11 cellular contexts compared by ENCODE assay signal in genomic region chr7:93148727-93149126, GRCh38. TPM values are rescaled to one million over a fixed set of nuclear protein-coding genes. Genes with fewer than 3 reads are reported as not detected.
DNase-seq lines count a peak whose midpoint lies in the region; ATAC-seq, FAIRE-seq and TF ChIP-seq lines count a peak whose summit lies in the region.
"Had no signal": no experiment of that assay in that cellular context is flagged by ENCODE, and none has a peak within 500 bp of the region (broad histone marks: within the 10 kb centered on the region; RNA-seq: fewer than 3 reads in every experiment).

No MANE protein-coding gene starts in this region.

- POLR2A ChIA-PET in HepG2 (lab: Yijun Ruan, JAX): no interaction called here

- WGBS in right lobe of liver (ENCODE audit: insufficient coverage, low coverage, low lambda C conversion rate, missing lambda C conversion rate): 52% methylated on average over 3 of the region's 3 CpGs
- 1% methylated on average over 3 of the region's 3 CpGs for WGBS in HepG2 (ENCODE audit: low lambda C conversion rate)

- no peak for ATAC-seq in right lobe of liver
- ATAC-seq in HepG2: no peak
- ATAC-seq in GM21528 (IDR thresholded peaks at IDR 0.05; ENCODE audit: low FRiP score, unreplicated experiment): no peak

- no peak overlapping the region for H3K9ac ChIP-seq in HepG2 (ENCODE audit: insufficient read depth, low read depth, low read length)
- H3K9ac ChIP-seq in mucosa of stomach (ENCODE audit: low read length): peak overlapping the region; percentile 56

- H3K4me1 Mint-ChIP-seq in activated naive CD8-positive, alpha-beta T cell treated with anti-CD3 and anti-CD28 coated beads for 36 hours: peaks cover 24% of the 10 kb centered on the region

- CTCF ChIA-PET in HepG2 (lab: Yijun Ruan, JAX; ENCODE audit: low intra/inter-chr PET ratio, low total read pairs): no interaction called here

- TF ChIP-seq CTCF in right lobe of liver (IDR thresholded peaks at IDR 0.05) (no peak), HepG2 (CRISPR knock-in tag; IDR thresholded peaks at IDR 0.05) (no peak), uterus (IDR thresholded peaks at IDR 0.05) (no peak)

- H3K4me3 Mint-ChIP-seq in activated naive CD8-positive, alpha-beta T cell treated with anti-CD3 and anti-CD28 coated beads for 36 hours: peak overlapping the region; percentile 70

- no peak for FAIRE-seq in HepG2 (lab: Jason Lieb, UNC)

- TF ChIP-seq RAD21 in HepG2 (CRISPR knock-in tag; IDR thresholded peaks at IDR 0.05): no peak

- intact Hi-C loops in right lobe of liver (cut with DNase I): no loop called here
- intact Hi-C loops in HepG2 (cut with micrococcal nuclease; ENCODE audit: unreplicated experiment): no loop called here
- intact Hi-C loops in uterus (cut with DNase I; ENCODE audit: low total_unique reads): no loop called here

- no peak for TF ChIP-seq EP300 in HepG2 (IDR thresholded peaks at IDR 0.05; ENCODE audit: low read depth in 2 of 2, low read length in 2 of 2)
- TF ChIP-seq EP300 in HepG2 (CRISPR knock-in tag; IDR thresholded peaks at IDR 0.05; ENCODE audit: borderline replicate concordance): no peak

- no TSS peak for BruUV-seq in HepG2 (replicated peaks; lab: Mats Ljungman, UMichigan)

- H3K27ac ChIP-seq in right lobe of liver (peak overlapping the region in 2 of 3 donors; percentile 54 to 67), HepG2 (ENCODE audit: extremely low read length, insufficient read depth, low read length) (no peak overlapping the region), uterus (peak overlapping the region; percentile 23 to 63)

- H4K20me1 ChIP-seq in HepG2 (ENCODE audit: insufficient read depth, low read length): no peaks in the 10 kb centered on the region

- H3K9me3 Mint-ChIP-seq in activated naive CD8-positive, alpha-beta T cell treated with anti-CD3 and anti-CD28 coated beads for 36 hours: peaks cover 4% of the 10 kb centered on the region

- no peak overlapping the region for H3K4me2 ChIP-seq in HepG2 (ENCODE audit: low read depth, low read length)

- TF ChIP-seq POLR2A in right lobe of liver (IDR thresholded peaks at IDR 0.05) (no peak), HepG2 (IDR thresholded peaks at IDR 0.05; ENCODE audit: insufficient read depth in 1 of 2, low read depth in 2 of 2, low read length in 2 of 2) (no peak), uterus (IDR thresholded peaks at IDR 0.05) (no peak)

- H3K4me1 ChIP-seq in right lobe of liver (no peaks in the 10 kb centered on the region), HepG2 (ENCODE audit: insufficient read depth, low read length) (no peaks in the 10 kb centered on the region), mucosa of stomach (ENCODE audit: control insufficient read depth, insufficient read depth, low read length) (peaks cover 11% of the 10 kb centered on the region), uterus (no peaks in the 10 kb centered on the region)

- in situ Hi-C loops in HepG2 (cut with HindIII; ENCODE audit: extremely low pct_ligation_motif_present, low pct_unique_long_range_greater_than_20kb): no loop called here

- H3K27me3 ChIP-seq in right lobe of liver: no peaks in the 10 kb centered on the region
- H3K27me3 ChIP-seq in HepG2 (ENCODE audit: control insufficient read depth in 1 of 2, insufficient read depth in 2 of 2, low read length in 2 of 2): peaks cover 2 to 3% of the 10 kb centered on the region in 2 experiments; a peak in 2 of 5 replicates
- H3K27me3 ChIP-seq in mucosa of stomach (ENCODE audit: control insufficient read depth, insufficient read depth, low read length): no peaks in the 10 kb centered on the region
- no peaks in the 10 kb centered on the region for H3K27me3 ChIP-seq in uterus

- peak overlapping the region; percentile 86 for H3K27ac Mint-ChIP-seq in activated naive CD8-positive, alpha-beta T cell treated with anti-CD3 and anti-CD28 coated beads for 36 hours

- H3K9me3 ChIP-seq in right lobe of liver (no peaks in the 10 kb centered on the region), HepG2 (ENCODE audit: low read length) (no peaks in the 10 kb centered on the region), mucosa of stomach (ENCODE audit: control insufficient read depth, low read length) (no peaks in the 10 kb centered on the region), uterus (no peaks in the 10 kb centered on the region)

- no peaks in the 10 kb centered on the region for H3K79me2 ChIP-seq in HepG2 (ENCODE audit: insufficient read depth, low read length)

- peaks cover 0 to 5% (median 0%) of the 10 kb centered on the region in 4 donors for H3K36me3 ChIP-seq in right lobe of liver
- no peaks in the 10 kb centered on the region for H3K36me3 ChIP-seq in HepG2 (replicated peaks in 1 of 2; ENCODE audit: control insufficient read depth in 1 of 2, insufficient read depth in 2 of 2, low read length in 2 of 2)
- H3K36me3 ChIP-seq in mucosa of stomach (ENCODE audit: control insufficient read depth, insufficient read depth, low read length): no peaks in the 10 kb centered on the region
- H3K36me3 ChIP-seq in uterus: no peaks in the 10 kb centered on the region

- no peak overlapping the region for H2AFZ ChIP-seq in HepG2 (ENCODE audit: low read length)

- no peaks in the 10 kb centered on the region for H3K27me3 Mint-ChIP-seq in activated naive CD8-positive, alpha-beta T cell treated with anti-CD3 and anti-CD28 coated beads for 36 hours

- H3K4me3 ChIP-seq in right lobe of liver (peak overlapping the region in 1 of 3 donors; percentile 17), HepG2 (replicated peaks in 1 of 3; ENCODE audit: insufficient read depth in 1 of 3, low read depth in 2 of 3, low read length in 3 of 3) (no peak overlapping the region), mucosa of stomach (ENCODE audit: low read length) (no peak overlapping the region), uterus (no peak overlapping the region)

- H3K36me3 Mint-ChIP-seq in activated naive CD8-positive, alpha-beta T cell treated with anti-CD3 and anti-CD28 coated beads for 36 hours: peaks cover 25% of the 10 kb centered on the region

- no peak for DNase-seq in right lobe of liver
- DNase-seq in HepG2 (ENCODE audit: low spot score): no peak
- no peak for DNase-seq in activated naive CD8-positive, alpha-beta T cell treated with anti-CD3 and anti-CD28 coated beads for 36 hours
- DNase-seq in uterus: no peak
- no peak for DNase-seq in SW 1271 (lab: John Stamatoyannopoulos, UW)
- DNase-seq in NCI-H2196 treated with DMSO at 0.1 percent for 48 hours (lab: John Stamatoyannopoulos, UW; ENCODE audit: unreplicated experiment): no peak
- DNase-seq: activated CD8-positive, alpha-beta memory T cell treated with anti-CD3 and anti-CD28 coated beads, Interleukin-2, amount 50 U/mL, for 4 hours; NCI-H1694 treated with DMSO at 0.1 percent for 48 hours; SHP77 treated with DMSO at 0.1 percent for 48 hours had no signal

RNA-seq across cellular contexts. Expression of gene SAMD9L, which starts 0.5 kb away (rescaled TPM):
- total RNA-seq in right lobe of liver (1 to 10 TPM in 5 of 6 experiments, under 1 TPM in 1; 0.64 to 5.1 (median 3.1) TPM), HepG2 (2016; rRNA removed; fragmentation: Illumina TruSeq; extraction: Trizol) (not detected in 2 replicates), uterus (10 to 100 TPM in 3 of 4 donors, 1 to 10 TPM in 1; 5.6 to 30.0 (median 16.0) TPM)
- not detected in 2 replicates for total RNA-seq in HepG2 (2016; cell fraction: cytosol; rRNA removed; fragmentation: Illumina TruSeq; extraction: Trizol; ENCODE audit: low read depth)
- total RNA-seq in HepG2 (2016; cell fraction: insoluble cytoplasmic fraction; rRNA removed; fragmentation: Illumina TruSeq; extraction: Trizol): not detected in 2 replicates
- total RNA-seq in HepG2 (2016; cell fraction: membrane; rRNA removed; fragmentation: Illumina TruSeq; extraction: Trizol): not detected in 2 replicates
- total RNA-seq in HepG2 (2016; cell fraction: nucleus; rRNA removed; fragmentation: Illumina TruSeq; extraction: Trizol): not detected in 2 replicates
- polyA plus RNA-seq in HepG2 (2011; rRNA removed): not detected in 2 replicates
- not detected in 2 replicates for polyA plus RNA-seq in HepG2 (2011; cell fraction: cytosol; rRNA removed)
- 0.10 TPM in 1 of 2 replicates, not detected in the other for polyA plus RNA-seq in HepG2 (2011; cell fraction: nucleus; rRNA removed)
- polyA plus RNA-seq in HepG2 (2012): not detected in 2 replicates
- polyA plus RNA-seq in HepG2 (2016; cell fraction: cytosol; fragmentation: Illumina TruSeq; extraction: Trizol; ENCODE audit: low read depth): not detected in 2 replicates
- polyA plus RNA-seq in HepG2 (2016; cell fraction: insoluble cytoplasmic fraction; fragmentation: Illumina TruSeq; extraction: Trizol; ENCODE audit: low read depth): not detected in 2 replicates
- polyA plus RNA-seq in HepG2 (2016; cell fraction: membrane; fragmentation: Illumina TruSeq; extraction: Trizol; ENCODE audit: low read depth): not detected in 2 replicates
- not detected in 2 replicates for polyA plus RNA-seq in HepG2 (2016; cell fraction: nucleus; fragmentation: Illumina TruSeq; extraction: Trizol; ENCODE audit: insufficient read depth, low read depth)
- polyA minus RNA-seq in HepG2 (2011; rRNA and poly(A)+ RNA removed; ENCODE audit: low replicate concordance): 0.68 TPM in 1 of 2 replicates, not detected in the other
- polyA minus RNA-seq in HepG2 (2011; cell fraction: cytosol; rRNA and poly(A)+ RNA removed): not detected in 2 replicates
- polyA minus RNA-seq in HepG2 (2011; cell fraction: nucleus; rRNA and poly(A)+ RNA removed): not detected in 2 replicates
- total RNA-seq in activated naive CD8-positive, alpha-beta T cell treated with anti-CD3 and anti-CD28 coated beads for 36 hours: 10 to 100 TPM; 18.6 to 21.5 TPM

RNA-seq across cellular contexts. Expression of gene SAMD9, which starts 30.9 kb away (rescaled TPM):
- total RNA-seq in right lobe of liver: 1 to 10 TPM; 1.4 to 3.5 (median 2.8) TPM
- 1.5 and 3.0 TPM in 2 replicates for total RNA-seq in HepG2 (2016; rRNA removed; fragmentation: Illumina TruSeq; extraction: Trizol)
- total RNA-seq in HepG2 (2016; cell fraction: cytosol; rRNA removed; fragmentation: Illumina TruSeq; extraction: Trizol; ENCODE audit: low read depth): under 0.01 and 0.09 TPM in 2 replicates
- 1.5 and 2.9 TPM in 2 replicates for total RNA-seq in HepG2 (2016; cell fraction: insoluble cytoplasmic fraction; rRNA removed; fragmentation: Illumina TruSeq; extraction: Trizol)
- total RNA-seq in HepG2 (2016; cell fraction: membrane; rRNA removed; fragmentation: Illumina TruSeq; extraction: Trizol): 0.41 and 0.62 TPM in 2 replicates
- 1.9 and 2.1 TPM in 2 replicates for total RNA-seq in HepG2 (2016; cell fraction: nucleus; rRNA removed; fragmentation: Illumina TruSeq; extraction: Trizol)
- polyA plus RNA-seq in HepG2 (2011; rRNA removed): 0.08 and 0.13 TPM in 2 replicates
- polyA plus RNA-seq in HepG2 (2011; cell fraction: cytosol; rRNA removed): 0.01 and 0.06 TPM in 2 replicates
- 0.14 TPM in 2 replicates for polyA plus RNA-seq in HepG2 (2011; cell fraction: nucleus; rRNA removed)
- 0.30 and 0.37 TPM in 2 replicates for polyA plus RNA-seq in HepG2 (2012)
- polyA plus RNA-seq in HepG2 (2016; cell fraction: cytosol; fragmentation: Illumina TruSeq; extraction: Trizol; ENCODE audit: low read depth): 0.02 and 0.05 TPM in 2 replicates
- polyA plus RNA-seq in HepG2 (2016; cell fraction: insoluble cytoplasmic fraction; fragmentation: Illumina TruSeq; extraction: Trizol; ENCODE audit: low read depth): 0.88 and 1.1 TPM in 2 replicates
- polyA plus RNA-seq in HepG2 (2016; cell fraction: membrane; fragmentation: Illumina TruSeq; extraction: Trizol; ENCODE audit: low read depth): 0.03 and 0.10 TPM in 2 replicates
- polyA plus RNA-seq in HepG2 (2016; cell fraction: nucleus; fragmentation: Illumina TruSeq; extraction: Trizol; ENCODE audit: insufficient read depth, low read depth): 0.89 and 1.2 TPM in 2 replicates
- 0.04 and 3.3 TPM in 2 replicates for polyA minus RNA-seq in HepG2 (2011; rRNA and poly(A)+ RNA removed; ENCODE audit: low replicate concordance)
- polyA minus RNA-seq in HepG2 (2011; cell fraction: cytosol; rRNA and poly(A)+ RNA removed): 0.18 and 0.20 TPM in 2 replicates
- polyA minus RNA-seq in HepG2 (2011; cell fraction: nucleus; rRNA and poly(A)+ RNA removed): 1.4 and 3.0 TPM in 2 replicates
- 10 to 100 TPM; 16.8 to 17.1 TPM for total RNA-seq in activated naive CD8-positive, alpha-beta T cell treated with anti-CD3 and anti-CD28 coated beads for 36 hours
- total RNA-seq in uterus: 10 to 100 TPM; 11.6 to 26.5 (median 14.2) TPM
